ENCODE assay signal across 6 cellular contexts in genomic region chr9:94034511-94034910, GRCh38.
"Had no signal": no experiment of that assay in that cellular context is flagged by ENCODE, and none has a peak within 500 bp of the region (broad histone marks: within the 10 kb centered on the region; RNA-seq: fewer than 3 reads in every experiment).

No MANE protein-coding gene starts in this region.

- DNase-seq: IMR-90, KBM-7, KG1 had no signal

- H3K9ac ChIP-seq: KMS-11 had no signal

- H3K4me2 ChIP-seq: KMS-11 had no signal

- FAIRE-seq: HTR-8/SVneo had no signal

- H3K27ac ChIP-seq: HL-60, KMS-11 had no signal
